14 cellular contexts compared by ENCODE assay signal in the genomic region with DNA sequence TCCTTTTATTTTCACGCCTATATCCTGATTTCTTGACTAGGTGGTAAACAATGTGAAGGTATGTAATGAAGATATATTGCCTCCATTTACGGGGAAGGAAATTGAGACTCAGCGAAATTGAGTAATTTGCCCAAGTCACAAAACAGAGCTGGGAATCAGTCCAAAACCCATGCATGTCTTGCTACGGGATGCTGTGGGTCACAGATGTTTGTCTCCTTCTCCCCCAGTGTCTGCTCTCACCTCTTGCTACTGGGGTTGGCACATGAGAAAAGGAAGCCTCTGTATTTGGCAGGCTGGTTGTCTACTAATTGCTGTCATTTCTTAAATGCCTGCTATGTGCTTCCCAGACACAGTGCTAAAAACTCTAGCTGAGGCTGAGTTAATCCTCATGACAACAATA. TPM values are rescaled to one million over a fixed set of nuclear protein-coding genes. Genes with fewer than 3 reads are reported as not detected.
A peak's percentile ranks its signal among the peaks of the same experiment; 100 is the strongest.
DNase-seq lines count a peak whose midpoint lies in the region; ATAC-seq, FAIRE-seq and TF ChIP-seq lines count a peak whose summit lies in the region.
"Had no signal": no experiment of that assay in that cellular context is flagged by ENCODE, and none has a peak within 500 bp of the region (broad histone marks: within the 10 kb centered on the region; RNA-seq: fewer than 3 reads in every experiment).

No MANE protein-coding gene starts in this region.

- FAIRE-seq in RCC 7860 (lab: Jason Lieb, UNC), result no peak
- FAIRE-seq: endometrium, TTC549 had no signal

- H3K36me3 Mint-ChIP-seq in CD4-positive, alpha-beta memory T cell, result no peaks in the 10 kb centered on the region
- H3K36me3 Mint-ChIP-seq in activated naive CD4-positive, alpha-beta T cell treated with anti-CD3 and anti-CD28 coated beads, Interleukin-2, amount 50 U/mL, for 72 hours, result peaks cover 5 to 11% of the 10 kb centered on the region in 2 donors
- H3K36me3 Mint-ChIP-seq: brain, neural progenitor cell had no signal

- peak overlapping the region; percentile 67 to 91 (median 85) for H3K27ac Mint-ChIP-seq in CD4-positive, alpha-beta memory T cell
- H3K27ac Mint-ChIP-seq in activated naive CD4-positive, alpha-beta T cell treated with anti-CD3 and anti-CD28 coated beads, Interleukin-2, amount 50 U/mL, for 72 hours, result peak overlapping the region; percentile 56 to 78
- H3K27ac Mint-ChIP-seq: brain, neural progenitor cell had no signal

- TF ChIP-seq CTCF in HEK293 (tag by site-specific recombination; IDR thresholded peaks at IDR 0.05) (no peak), foreskin keratinocyte (conservative IDR thresholded peaks at IDR 0.05) (no peak), adrenal gland (IDR thresholded peaks at IDR 0.05) (no peak)

- H3K4me3 Mint-ChIP-seq in CD4-positive, alpha-beta memory T cell, result peak overlapping the region in 7 of 8 donors; percentile 44 to 79 (median 72)
- H3K4me3 Mint-ChIP-seq: brain, neural progenitor cell had no signal

- no peaks in the 10 kb centered on the region for H3K27me3 ChIP-seq in CD4-positive, alpha-beta memory T cell (ENCODE audit: insufficient read depth, low read length)
- no peaks in the 10 kb centered on the region for H3K27me3 ChIP-seq in foreskin keratinocyte
- H3K27me3 ChIP-seq in adrenal gland, result no peaks in the 10 kb centered on the region

- H3K9me3 ChIP-seq in CD4-positive, alpha-beta memory T cell (ENCODE audit: control insufficient read depth in 1 of 2, low read length in 2 of 2), result no peaks in the 10 kb centered on the region
- H3K9me3 ChIP-seq in HEK293 (ENCODE audit: control insufficient read depth, insufficient read depth, low read depth, low read length) (no peaks in the 10 kb centered on the region), adrenal gland (replicated peaks in 1 of 3) (no peaks in the 10 kb centered on the region)

- peak overlapping the region; percentile 34 for H3K27ac ChIP-seq in CD4-positive, alpha-beta memory T cell (ENCODE audit: low read depth, low read length)
- H3K27ac ChIP-seq in HEK293 (ENCODE audit: extremely low read depth, low read depth, low read length) (no peak overlapping the region), foreskin keratinocyte (peak overlapping the region; percentile 96), adrenal gland (no peak overlapping the region)
- H3K27ac ChIP-seq: neural progenitor cell had no signal

- peak in 1 of 5 donors; percentile 56 for DNase-seq in CD4-positive, alpha-beta memory T cell
- DNase-seq in activated naive CD4-positive, alpha-beta T cell treated with anti-CD3 and anti-CD28 coated beads, Interleukin-2, amount 50 U/mL, for 72 hours (ENCODE audit: low spot score in 2 of 2), result no peak
- DNase-seq in foreskin keratinocyte, result peak in 1 of 2 donors; percentile 50
- DNase-seq in RCC 7860 (ENCODE audit: low spot score), result no peak
- no peak for DNase-seq in adrenal gland
- no peak for DNase-seq in nucleus accumbens (lab: John Stamatoyannopoulos, UW)
- DNase-seq: hippocampal formation, NCI-H1092 had no signal

- WGBS in adrenal gland, 4 donors, result 39 to 64% (median 51%) methylated on average over 4 of the region's 4 CpGs

- H3K4me3 ChIP-seq in CD4-positive, alpha-beta memory T cell (ENCODE audit: low read length in 2 of 2), result no peak overlapping the region
- no peak overlapping the region for H3K4me3 ChIP-seq in HEK293 (ENCODE audit: low read depth, low read length)
- H3K4me3 ChIP-seq in adrenal gland, result no peak overlapping the region
- H3K4me3 ChIP-seq: neural progenitor cell had no signal

- H3K27me3 Mint-ChIP-seq in CD4-positive, alpha-beta memory T cell, result no peaks in the 10 kb centered on the region

- CTCF ChIA-PET in CD4-positive, alpha-beta memory T cell (lab: Charles Lee; ENCODE audit: partially characterized antibody), result interaction anchor here (0.9 to 10.2 kb wide), 16 partner anchors 10 to 330 kb away, joined by 3 to 363 read pairs (median 4); partner anchors contain the start of gene TEX48
- CTCF ChIA-PET in HEK293 (lab: Yijun Ruan, JAX), result interaction anchor here (0.6 to 14.5 kb wide), 11 partner anchors 14 to 280 kb away, joined by 3 to 311 read pairs (median 5); partner anchors contain the start of gene TEX48

- ATAC-seq in activated naive CD4-positive, alpha-beta T cell treated with anti-CD3 and anti-CD28 coated beads, Interleukin-2, amount 50 U/mL, for 72 hours, result no peak
- ATAC-seq in foreskin keratinocyte, result no peak

- intact Hi-C loops in CD4-positive, alpha-beta memory T cell (cut with micrococcal nuclease), result loop anchor here (2.0 kb wide), 1 partner anchor 45 kb away; no protein-coding TSS in a partner anchor
- intact Hi-C loops in adrenal gland (cut with DNase I), result loop anchor here (5.0 to 10.0 kb wide), 4 partner anchors 172 to 289 kb away; no protein-coding TSS in a partner anchor

- no peak for TF ChIP-seq POLR2A in adrenal gland (IDR thresholded peaks at IDR 0.05)

- peaks cover 44% of the 10 kb centered on the region for H3K4me1 ChIP-seq in CD4-positive, alpha-beta memory T cell (ENCODE audit: insufficient read depth, low read length)
- no peaks in the 10 kb centered on the region; the same call in 1 of the 2 replicates for H3K4me1 ChIP-seq in HEK293 (ENCODE audit: control insufficient read depth, insufficient read depth, low read length)
- peaks cover 33% of the 10 kb centered on the region for H3K4me1 ChIP-seq in foreskin keratinocyte
- H3K4me1 ChIP-seq in adrenal gland (replicated peaks in 1 of 2), result no peaks in the 10 kb centered on the region
- H3K4me1 ChIP-seq: neural progenitor cell had no signal

- no peaks in the 10 kb centered on the region for H3K9me3 Mint-ChIP-seq in CD4-positive, alpha-beta memory T cell
- peaks cover 3 to 4% of the 10 kb centered on the region in 2 donors for H3K9me3 Mint-ChIP-seq in activated naive CD4-positive, alpha-beta T cell treated with anti-CD3 and anti-CD28 coated beads, Interleukin-2, amount 50 U/mL, for 72 hours
- H3K9me3 Mint-ChIP-seq: brain, neural progenitor cell had no signal

- H3K4me1 Mint-ChIP-seq in CD4-positive, alpha-beta memory T cell, result peaks cover 34 to 52% (median 43%) of the 10 kb centered on the region in 4 donors
- H3K4me1 Mint-ChIP-seq: neural progenitor cell had no signal

- no peaks in the 10 kb centered on the region for H3K36me3 ChIP-seq in CD4-positive, alpha-beta memory T cell (ENCODE audit: insufficient read depth, low read length)
- H3K36me3 ChIP-seq in HEK293 (ENCODE audit: control insufficient read depth in 2 of 2, insufficient read depth in 1 of 2, low read length in 2 of 2), result no peaks in the 10 kb centered on the region
- H3K36me3 ChIP-seq in adrenal gland (replicated peaks in 1 of 2), result no peaks in the 10 kb centered on the region
- H3K36me3 ChIP-seq: neural progenitor cell had no signal

- POLR2A ChIA-PET in CD4-positive, alpha-beta memory T cell (lab: Charles Lee; ENCODE audit: partially characterized antibody), result interaction anchor here (0.9 to 5.4 kb wide), 9 partner anchors 12 to 193 kb away, joined by 3 to 37 read pairs (median 4); partner anchors contain the start of genes TEX48 and TNFSF8
- POLR2A ChIA-PET in HEK293 (lab: Yijun Ruan, JAX), result interaction anchor here (0.5 to 1.3 kb wide), 2 partner anchors 164 to 173 kb away, joined by 4 to 6 read pairs; no protein-coding TSS in a partner anchor

TF ChIP-seq in HEK293, 187 proteins besides CTCF, POLR2A, EP300 and RAD21:
- TF ChIP-seq MYNN (tag by site-specific recombination; IDR thresholded peaks at IDR 0.05; ENCODE audit: borderline replicate concordance) (no peak), ZNF473 (tag by site-specific recombination; IDR thresholded peaks at IDR 0.05) (no peak), GLIS1 (tag by site-specific recombination; IDR thresholded peaks at IDR 0.05) (0 out of 2 replicates have a peak, but pooled peaks have one; percentile 7), ZNF629 (tag by site-specific recombination; IDR thresholded peaks at IDR 0.05) (0 out of 2 replicates have a peak, but pooled peaks have one; percentile 13), ZBTB44 (tag by site-specific recombination; IDR thresholded peaks at IDR 0.05) (0 out of 2 replicates have a peak, but pooled peaks have one; percentile 20)

RNA-seq across cellular contexts. Expression of gene TEX48, which starts 53.7 kb away (rescaled TPM):
- not detected for total RNA-seq in CD4-positive, alpha-beta memory T cell
- under 1 TPM in 1 of 2 donors, not detected in 1; 0.33 TPM for polyA plus RNA-seq in CD4-positive, alpha-beta memory T cell
- total RNA-seq in activated naive CD4-positive, alpha-beta T cell treated with anti-CD3 and anti-CD28 coated beads, Interleukin-2, amount 50 U/mL, for 72 hours, result not detected
- not detected in 2 replicates for total RNA-seq in foreskin keratinocyte
- 0.08 TPM in 1 of 2 replicates, not detected in the other for polyA plus RNA-seq in foreskin keratinocyte
- total RNA-seq in adrenal gland, result not detected
- not detected for polyA plus RNA-seq in adrenal gland
- total RNA-seq: liver had no signal
- polyA plus RNA-seq: liver had no signal

Comparison
In these comparisons a context has a peak if more than half of its experiments do, and no peak if none do; other contexts are left out.
1. H3K27ac ChIP-seq: peak in CD4-positive, alpha-beta memory T cell (single experiment) and foreskin keratinocyte (single experiment); none in HEK293 (single experiment) and adrenal gland (0 of 5).